ENCODE assay signal across 17 cellular contexts in the genomic region with DNA sequence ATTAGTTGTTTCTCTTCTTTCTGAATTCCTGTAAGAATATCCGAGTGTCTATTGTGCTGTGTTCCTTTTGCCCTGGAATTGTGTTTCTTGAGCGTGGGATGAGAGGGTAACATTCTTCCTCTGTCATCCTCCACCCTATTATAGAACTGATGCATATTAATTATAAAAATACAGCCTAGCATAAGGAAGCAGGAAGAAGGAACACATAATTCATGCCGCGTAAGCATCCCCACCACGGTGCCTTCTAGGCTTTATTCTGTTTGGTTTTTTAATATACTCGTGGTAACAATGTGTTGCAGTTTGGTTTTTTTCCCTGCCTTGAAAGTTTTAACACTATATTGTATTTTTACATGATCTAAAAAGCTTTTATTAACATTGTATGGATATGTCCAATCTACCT.
"Had no signal": no experiment of that assay in that cellular context is flagged by ENCODE, and none has a peak within 500 bp of the region (broad histone marks: within the 10 kb centered on the region; RNA-seq: fewer than 3 reads in every experiment).

No MANE protein-coding gene starts in this region.

- H3K36me3 ChIP-seq: neural progenitor cell, ovary, upper lobe of right lung had no signal

- H3K4me3 Mint-ChIP-seq: activated CD8-positive, alpha-beta T cell treated with anti-CD3 and anti-CD28 coated beads for 36 hours; activated naive CD8-positive, alpha-beta T cell treated with anti-CD3 and anti-CD28 coated beads, Interleukin-2, amount 10 ng/mL, durations not matched to agents 7 days and 5 days; brain; neural progenitor cell had no signal

- H3K27ac ChIP-seq: coronary artery, esophagus squamous epithelium, hepatocyte, neural progenitor cell, ovary, stomach, testis, upper lobe of right lung had no signal

- ATAC-seq: activated CD8-positive, alpha-beta T cell treated with anti-CD3 and anti-CD28 coated beads for 36 hours; upper lobe of right lung had no signal

- H2AFZ ChIP-seq: hepatocyte, neural progenitor cell had no signal

- H3K9me3 Mint-ChIP-seq: activated CD8-positive, alpha-beta T cell treated with anti-CD3 and anti-CD28 coated beads for 36 hours; activated naive CD8-positive, alpha-beta T cell treated with anti-CD3 and anti-CD28 coated beads, Interleukin-2, amount 10 ng/mL, durations not matched to agents 7 days and 5 days; brain; neural progenitor cell had no signal

- H3K9me3 ChIP-seq: esophagus squamous epithelium, ovary, stomach, testis, upper lobe of right lung had no signal

- H3K9ac ChIP-seq: neural progenitor cell had no signal

- DNase-seq: activated CD8-positive, alpha-beta memory T cell treated with anti-CD3 and anti-CD28 coated beads, Interleukin-2, amount 50 U/mL, for 4 hours; activated CD8-positive, alpha-beta T cell treated with anti-CD3 and anti-CD28 coated beads for 36 hours; activated gamma-delta T cell treated with Interleukin-2 at 50 U/mL for 16 hours; activated naive CD8-positive, alpha-beta T cell treated with anti-CD3 and anti-CD28 coated beads, Interleukin-2, amount 10 ng/mL, durations not matched to agents 7 days and 5 days; central memory CD4-positive, alpha-beta T cell; esophagus squamous epithelium; mesendoderm; ovary; stimulated activated CD4-positive, alpha-beta T cell treated with anti-CD3 and anti-CD28 coated beads, Interleukin-1b, Interleukin-23, amount 100 ng/mL, for 48 hours; stomach; T-helper 1 cell; testis; upper lobe of right lung had no signal

- H3K27me3 Mint-ChIP-seq: activated CD8-positive, alpha-beta T cell treated with anti-CD3 and anti-CD28 coated beads for 36 hours; activated naive CD8-positive, alpha-beta T cell treated with anti-CD3 and anti-CD28 coated beads, Interleukin-2, amount 10 ng/mL, durations not matched to agents 7 days and 5 days; brain had no signal

- H3K27me3 ChIP-seq: esophagus squamous epithelium, hepatocyte, neural progenitor cell, ovary, stomach, testis, upper lobe of right lung had no signal

- H3K4me2 ChIP-seq: hepatocyte, neural progenitor cell had no signal

- H3K27ac Mint-ChIP-seq: activated CD8-positive, alpha-beta T cell treated with anti-CD3 and anti-CD28 coated beads for 36 hours; activated naive CD8-positive, alpha-beta T cell treated with anti-CD3 and anti-CD28 coated beads, Interleukin-2, amount 10 ng/mL, durations not matched to agents 7 days and 5 days; neural progenitor cell had no signal

- H3K4me3 ChIP-seq: coronary artery, esophagus squamous epithelium, hepatocyte, neural progenitor cell, ovary, stomach, testis, upper lobe of right lung had no signal
